14 cellular contexts compared by ENCODE assay signal in the genomic region with DNA sequence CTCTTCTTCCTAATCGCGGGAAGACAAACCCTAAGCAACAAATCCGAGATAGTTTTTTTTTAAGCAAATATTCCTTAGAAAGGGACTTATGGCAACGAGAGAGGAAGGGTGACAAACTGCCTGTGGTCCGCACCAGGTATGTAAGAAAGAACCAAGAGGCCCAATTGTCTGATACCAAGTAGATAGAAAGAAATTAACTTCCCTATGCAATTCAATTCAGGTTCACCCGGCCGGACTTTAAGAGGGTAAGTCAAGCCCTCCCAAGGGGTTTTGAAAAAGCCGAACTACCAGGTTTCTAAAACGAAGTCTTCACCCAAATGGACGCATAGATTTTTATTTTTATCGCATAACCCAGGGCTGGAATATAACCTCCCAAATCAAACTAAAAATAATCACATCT. TPM values are rescaled to one million over a fixed set of nuclear protein-coding genes. Genes with fewer than 3 reads are reported as not detected.
DNase-seq lines count a peak whose midpoint lies in the region; ATAC-seq and TF ChIP-seq lines count a peak whose summit lies in the region.
"Had no signal": no experiment of that assay in that cellular context is flagged by ENCODE, and none has a peak within 500 bp of the region (broad histone marks: within the 10 kb centered on the region; RNA-seq: fewer than 3 reads in every experiment).

No MANE protein-coding gene starts in this region.

- H3K4me3 Mint-ChIP-seq in H9 = peak overlapping the region; percentile 69 to 84
- H3K4me3 Mint-ChIP-seq: CD4-positive, CD25-positive, alpha-beta regulatory T cell had no signal

- H3K79me1 ChIP-seq in H9 (ENCODE audit: insufficient read depth, low read depth, low read length, poor library complexity, severe bottlenecking) = no peaks in the 10 kb centered on the region

- no peak for TF ChIP-seq CTCF in H9 (conservative IDR thresholded peaks at IDR 0.05)
- no peak for TF ChIP-seq CTCF in choroid plexus epithelial cell (conservative IDR thresholded peaks at IDR 0.05; ENCODE audit: low read depth, low read length)
- no peak for TF ChIP-seq CTCF in lower lobe of right lung (IDR thresholded peaks at IDR 0.05)

- no peak overlapping the region for H2BK12ac ChIP-seq in H9 (ENCODE audit: insufficient read length, low read depth, low read length)

- intact Hi-C loops in lower lobe of right lung (cut with DNase I) = no loop called here

- H2BK15ac ChIP-seq in H9 (ENCODE audit: low read depth, low read length) = no peak overlapping the region

- no peak overlapping the region for H3K18ac ChIP-seq in H9 (ENCODE audit: insufficient read length, low read depth, low read length)

- no peak overlapping the region for H3K23ac ChIP-seq in H9 (ENCODE audit: insufficient read length, low read depth, low read length)

- H3K23me2 ChIP-seq in H9 (ENCODE audit: insufficient read length, low read depth, low read length, poor library complexity, severe bottlenecking) = peaks cover 35% of the 10 kb centered on the region

- H4K91ac ChIP-seq in H9 (ENCODE audit: insufficient read length, low read depth, low read length) = no peak overlapping the region

- H4K5ac ChIP-seq in H9 (ENCODE audit: insufficient read length, low read depth, low read length) = no peak overlapping the region

- no peak overlapping the region for H3K27ac Mint-ChIP-seq in H9
- H3K27ac Mint-ChIP-seq: CD4-positive, CD25-positive, alpha-beta regulatory T cell had no signal

- H3K4me1 ChIP-seq in H9 (ENCODE audit: insufficient read depth, low read length) = 0 out of 2 replicates have a peak, but pooled peaks cover 2% of the 10 kb centered on the region
- H3K4me1 ChIP-seq in lower lobe of right lung = no peaks in the 10 kb centered on the region
- peaks cover 7% of the 10 kb centered on the region for H3K4me1 ChIP-seq in skeletal muscle satellite cell (ENCODE audit: control insufficient read depth, insufficient read depth, low read length)

- no peak overlapping the region for H2AFZ ChIP-seq in H9 (ENCODE audit: low read length)

- no peak overlapping the region for H2AK5ac ChIP-seq in H9 (ENCODE audit: insufficient read length, low read length)

- H3K27ac ChIP-seq in H9 (ENCODE audit: insufficient read length, low read depth, low read length) = no peak overlapping the region
- no peak overlapping the region for H3K27ac ChIP-seq in lower lobe of right lung

- H3K14ac ChIP-seq in H9 (ENCODE audit: insufficient read depth, low read length) = no peak overlapping the region

- H3K79me2 ChIP-seq in H9 (ENCODE audit: insufficient read depth, low read length) = no peaks in the 10 kb centered on the region

- H3K9me3 ChIP-seq in H9 (ENCODE audit: control insufficient read depth, low read depth, low read length) (no peaks in the 10 kb centered on the region), lower lobe of right lung (no peaks in the 10 kb centered on the region), skeletal muscle satellite cell (replicated peaks; ENCODE audit: low read length) (no peaks in the 10 kb centered on the region)

- no peak overlapping the region for H3K56ac ChIP-seq in H9 (ENCODE audit: insufficient read length, low read depth, low read length)

- DNase-seq in H9 (no peak), choroid plexus epithelial cell (ENCODE audit: low read depth) (no peak), lower lobe of right lung (no peak), mucosa of gallbladder (ENCODE audit: low spot score) (no peak), OCI-M1 (lab: John Stamatoyannopoulos, UW) (no peak)
- DNase-seq: activated CD4-positive, CD25-positive, alpha-beta regulatory T cell; amniotic stem cell; CD4-positive, CD25-positive, alpha-beta regulatory T cell; NCI-H1694 treated with DMSO at 0.1 percent for 48 hours had no signal

- H4K8ac ChIP-seq in H9 (replicated peaks; ENCODE audit: insufficient read length, low read depth, low read length) = no peak overlapping the region

- H3K4ac ChIP-seq in H9 (ENCODE audit: low read depth, low read length) = no peak overlapping the region

- H3K9ac ChIP-seq in H9 (ENCODE audit: extremely low read depth, insufficient read length, low read length) = no peak overlapping the region
- H3K9ac ChIP-seq in skeletal muscle satellite cell (ENCODE audit: low read depth, low read length) = peak overlapping the region; percentile 78

- no peak overlapping the region for H2BK120ac ChIP-seq in H9 (ENCODE audit: low read depth, low read length, poor library complexity, severe bottlenecking)

- H2BK5ac ChIP-seq in H9 (ENCODE audit: insufficient read length, low read length) = no peak overlapping the region

- peak overlapping the region; percentile 45 for H3K4me2 ChIP-seq in H9 (ENCODE audit: insufficient read depth, insufficient read length, low read length)
- peak overlapping the region; percentile 93 for H3K4me2 ChIP-seq in skeletal muscle satellite cell (ENCODE audit: low read length)

- no peaks in the 10 kb centered on the region for H3K36me3 Mint-ChIP-seq in H9 (ENCODE audit: insufficient read depth in 1 of 3, low read depth in 3 of 3)

- ATAC-seq in lower lobe of right lung (no peak), GM21390 (IDR thresholded peaks at IDR 0.05; ENCODE audit: unreplicated experiment) (no peak), GM18861 (IDR thresholded peaks at IDR 0.05; ENCODE audit: unreplicated experiment) (no peak)

- H4K20me1 ChIP-seq in H9 (ENCODE audit: control insufficient read depth, insufficient read depth, insufficient read length) = peaks cover 4% of the 10 kb centered on the region

- H3K4me3 ChIP-seq in choroid plexus epithelial cell (ENCODE audit: low read depth, low read length) (peak overlapping the region; percentile 70), lower lobe of right lung (peak overlapping the region; percentile 41), skeletal muscle satellite cell (ENCODE audit: low read length) (peak overlapping the region; percentile 85)

- no peaks in the 10 kb centered on the region for H3K36me3 ChIP-seq in lower lobe of right lung
- H3K36me3 ChIP-seq in skeletal muscle satellite cell (ENCODE audit: insufficient read depth, low read length) = peaks cover 5% of the 10 kb centered on the region

- H2BK20ac ChIP-seq in H9 (ENCODE audit: low read depth, low read length, poor library complexity, severe bottlenecking) = no peak overlapping the region

- H3K27me3 ChIP-seq in H9 (ENCODE audit: insufficient read depth, low read length) = peaks cover 30% of the 10 kb centered on the region; the same call in 1 of the 2 replicates
- no peaks in the 10 kb centered on the region for H3K27me3 ChIP-seq in lower lobe of right lung (ENCODE audit: low read depth)
- H3K27me3 ChIP-seq in skeletal muscle satellite cell (ENCODE audit: control insufficient read depth, insufficient read depth, low read length) = no peaks in the 10 kb centered on the region

- H3K27me3 Mint-ChIP-seq in H9 (ENCODE audit: low read depth) = peaks cover 68% of the 10 kb centered on the region
- H3K27me3 Mint-ChIP-seq: CD4-positive, CD25-positive, alpha-beta regulatory T cell had no signal

- no peak overlapping the region for H3T11ph ChIP-seq in H9 (ENCODE audit: low read length)

- H3K9me3 Mint-ChIP-seq in H9 = peaks cover 0 to 3% of the 10 kb centered on the region in 2 experiments; a peak in 1 of 5 replicates

- WGBS in H9 (ENCODE audit: extremely low coverage, insufficient read length, low lambda C conversion rate) = no CpG with 5 or more reads among the region's 11 CpGs

- peaks cover 44 to 55% of the 10 kb centered on the region in 2 experiments for H3K4me1 Mint-ChIP-seq in H9

RNA-seq across cellular contexts. Expression of a gene that starts 1.7 kb away (rescaled TPM):
- total RNA-seq in H9 (2021) (not detected in 2 replicates), lower lobe of right lung (not detected), mucosa of gallbladder (2.0 TPM)
- not detected in 2 replicates for total RNA-seq in skeletal muscle satellite cell (2012; rRNA removed)
- total RNA-seq: CD4-positive, CD25-positive, alpha-beta regulatory T cell; mononuclear cell; SK-MEL-5 had no signal
